Comparison of ENCODE assay signal across 3 cellular contexts in genomic region chr18:30192216-30192615, GRCh38.
TF ChIP-seq lines count a peak whose summit lies in the region.

No MANE protein-coding gene starts in this region.

TF ChIP-seq in HCT116, 20 proteins besides CTCF, POLR2A, EP300 and RAD21 (continued from another document):
- TF ChIP-seq ZBTB33 (IDR thresholded peaks at IDR 0.05; ENCODE audit: extremely low read depth, insufficient replicate concordance, low read length), result no peak
- no peak for TF ChIP-seq YY1 (IDR thresholded peaks at IDR 0.05; ENCODE audit: extremely low read depth, insufficient replicate concordance, low read depth, low read length)
- TF ChIP-seq SIN3A (IDR thresholded peaks at IDR 0.05; ENCODE audit: low read depth), result no peak
- no peak for TF ChIP-seq TCF7L2 (IDR thresholded peaks at IDR 0.05; ENCODE audit: borderline replicate concordance, extremely low read depth, insufficient read depth, insufficient read length)
- TF ChIP-seq CBX3 (IDR thresholded peaks at IDR 0.05; ENCODE audit: low read depth), result no peak
- no peak for TF ChIP-seq ATF3 (IDR thresholded peaks at IDR 0.05)

TF ChIP-seq in WTC11, 78 proteins besides CTCF, POLR2A, EP300 and RAD21 (continued from another document):
- TF ChIP-seq ERG (CRISPR knock-in tag; IDR thresholded peaks at IDR 0.05), result no peak

TF ChIP-seq in HepG2, 621 proteins besides CTCF, POLR2A, EP300 and RAD21 (continued from another document):
- TF ChIP-seq MLX (CRISPR knock-in tag; IDR thresholded peaks at IDR 0.05), result no peak
- no peak for TF ChIP-seq ZNF503 (CRISPR knock-in tag; IDR thresholded peaks at IDR 0.05)
- no peak for TF ChIP-seq TEAD2 (CRISPR knock-in tag; IDR thresholded peaks at IDR 0.05)
- TF ChIP-seq CBFB (CRISPR knock-in tag; IDR thresholded peaks at IDR 0.05), result no peak
- TF ChIP-seq DMTF1 (CRISPR knock-in tag; IDR thresholded peaks at IDR 0.05), result no peak
- no peak for TF ChIP-seq NPAS2 (CRISPR knock-in tag; IDR thresholded peaks at IDR 0.05; ENCODE audit: borderline replicate concordance)
